In genomic region chr17:1995321-1996242, GRCh38 we compare ENCODE assay signal across 15 cellular contexts. TPM values are rescaled to one million over a fixed set of nuclear protein-coding genes. Genes with fewer than 3 reads are reported as not detected.
DNase-seq lines count a peak whose midpoint lies in the region; ATAC-seq and TF ChIP-seq lines count a peak whose summit lies in the region.
"Had no signal": no experiment of that assay in that cellular context is flagged by ENCODE, and none has a peak within 500 bp of the region (broad histone marks: within the 10 kb centered on the region; RNA-seq: fewer than 3 reads in every experiment).

No MANE protein-coding gene starts in this region.

- no peak for ATAC-seq in stimulated activated naive CD8-positive, alpha-beta T cell treated with anti-CD3 and anti-CD28 coated beads, Interleukin-15, Interleukin-2, amounts not matched to agents 100 U/mL and 50 U/mL, for 24 hours
- no peak for ATAC-seq in GM18870 (IDR thresholded peaks at IDR 0.05; ENCODE audit: unreplicated experiment)
- ATAC-seq: stimulated activated naive CD8-positive, alpha-beta T cell treated with anti-CD3 and anti-CD28 coated beads, Interleukin-15, amount 100 ng/mL, for 72 hours had no signal

- peak; percentile 9 for DNase-seq in AG10803 (ENCODE audit: low read depth)
- peak; percentile 69 for DNase-seq in HuH-7.5 (ENCODE audit: low spot score)
- DNase-seq in cerebellar nuclear complex (lab: John Stamatoyannopoulos, UW) = peak; percentile 36 to 81
- no peak for DNase-seq in nephron progenitor cell
- DNase-seq in chondrocyte (ENCODE audit: low spot score) = no peak
- DNase-seq in brain microvascular endothelial cell = no peak
- DNase-seq in stimulated activated naive CD8-positive, alpha-beta T cell treated with anti-CD3 and anti-CD28 coated beads, Interleukin-15, Interleukin-2, amounts not matched to agents 100 U/mL and 50 U/mL, for 24 hours = no peak
- DNase-seq: activated CD4-positive, alpha-beta T cell treated with anti-CD3 and anti-CD28 coated beads, Interleukin-2, amount 50 U/mL, for 48 hours; HFFc6; stimulated activated naive CD8-positive, alpha-beta T cell treated with anti-CD3 and anti-CD28 coated beads, Interleukin-15, amount 100 ng/mL, for 72 hours had no signal

- peaks cover 37% of the 10 kb centered on the region for H3K27me3 Mint-ChIP-seq in nephron progenitor cell (ENCODE audit: low read depth, poor library complexity)
- H3K27me3 Mint-ChIP-seq in chondrocyte (ENCODE audit: low read depth) = peaks cover 9% of the 10 kb centered on the region

- H3K36me3 Mint-ChIP-seq in nephron progenitor cell (ENCODE audit: low read depth) (no peaks in the 10 kb centered on the region), chondrocyte (ENCODE audit: low read depth) (no peaks in the 10 kb centered on the region)

- peaks cover 67% of the 10 kb centered on the region for H3K4me1 Mint-ChIP-seq in nephron progenitor cell
- H3K4me1 Mint-ChIP-seq in chondrocyte (ENCODE audit: low read depth) = peaks cover 29% of the 10 kb centered on the region

- no peak overlapping the region for H3K4me3 ChIP-seq in AG10803 (ENCODE audit: low read length)
- H3K4me3 ChIP-seq in brain microvascular endothelial cell (ENCODE audit: low read depth, low read length) = no peak overlapping the region
- H3K4me3 ChIP-seq: smooth muscle cell had no signal

- H3K27ac Mint-ChIP-seq in nephron progenitor cell (no peak overlapping the region), chondrocyte (ENCODE audit: unreplicated experiment) (no peak overlapping the region)
- H3K27ac Mint-ChIP-seq: activated T-helper 1 cell treated with anti-CD3 and anti-CD28 coated beads, Interleukin-12 subunit alpha, Interleukin-12 subunit beta, Interleukin-2, Interleukin-4 antibody, amounts not matched to agents 30 ng/mL and 10 ng/mL and 1 ng/mL, durations not matched to agents 14 hours and 24 hours and 36 hours; dendritic cell treated with granulocyte-macrophage colony-stimulating factor and Interleukin-4, amounts not matched to agents 40 ng/mL and 50 ng/mL, for 4 days; HFFc6; stimulated activated naive CD8-positive, alpha-beta T cell treated with anti-CD3 and anti-CD28 coated beads, Interleukin-15, amount 100 ng/mL, for 72 hours had no signal

- H3K9me3 Mint-ChIP-seq in nephron progenitor cell (no peaks in the 10 kb centered on the region), chondrocyte (ENCODE audit: low read depth) (no peaks in the 10 kb centered on the region)
- H3K9me3 Mint-ChIP-seq: activated T-helper 1 cell treated with anti-CD3 and anti-CD28 coated beads, Interleukin-12 subunit alpha, Interleukin-12 subunit beta, Interleukin-2, Interleukin-4 antibody, amounts not matched to agents 30 ng/mL and 10 ng/mL and 1 ng/mL, durations not matched to agents 14 hours and 24 hours and 36 hours; dendritic cell treated with granulocyte-macrophage colony-stimulating factor and Interleukin-4, amounts not matched to agents 40 ng/mL and 50 ng/mL, for 4 days; HFFc6; stimulated activated naive CD8-positive, alpha-beta T cell treated with anti-CD3 and anti-CD28 coated beads, Interleukin-15, amount 100 ng/mL, for 72 hours had no signal

- H3K27ac ChIP-seq in brain microvascular endothelial cell = no peak overlapping the region
- H3K27ac ChIP-seq: neutrophil had no signal

- in situ Hi-C loops in brain microvascular endothelial cell (cut with HindIII; ENCODE audit: low pct_ligation_motif_present, low sequenced_read_pairs) = no loop called here

- no peaks in the 10 kb centered on the region for H3K36me3 ChIP-seq in brain microvascular endothelial cell (replicated peaks)
- H3K36me3 ChIP-seq: neutrophil had no signal

- no peak for TF ChIP-seq CTCF in AG10803 (conservative IDR thresholded peaks at IDR 0.05; ENCODE audit: low read length)
- no peak for TF ChIP-seq CTCF in nephron progenitor cell (IDR thresholded peaks at IDR 0.05)
- TF ChIP-seq CTCF in chondrocyte (IDR thresholded peaks at IDR 0.05) = no peak
- no peak for TF ChIP-seq CTCF in brain microvascular endothelial cell (IDR thresholded peaks at IDR 0.05; ENCODE audit: low read depth, low read length, missing control alignments)

- peak overlapping the region; percentile 9 for H3K4me3 Mint-ChIP-seq in nephron progenitor cell
- no peak overlapping the region for H3K4me3 Mint-ChIP-seq in chondrocyte (ENCODE audit: unreplicated experiment)
- H3K4me3 Mint-ChIP-seq: activated T-helper 1 cell treated with anti-CD3 and anti-CD28 coated beads, Interleukin-12 subunit alpha, Interleukin-12 subunit beta, Interleukin-2, Interleukin-4 antibody, amounts not matched to agents 30 ng/mL and 10 ng/mL and 1 ng/mL, durations not matched to agents 14 hours and 24 hours and 36 hours; dendritic cell treated with granulocyte-macrophage colony-stimulating factor and Interleukin-4, amounts not matched to agents 40 ng/mL and 50 ng/mL, for 4 days; HFFc6; stimulated activated naive CD8-positive, alpha-beta T cell treated with anti-CD3 and anti-CD28 coated beads, Interleukin-15, amount 100 ng/mL, for 72 hours had no signal

- H3K27me3 ChIP-seq in brain microvascular endothelial cell (replicated peaks) = no peaks in the 10 kb centered on the region

RNA-seq across cellular contexts. Expression of gene RTN4RL1, which starts 29.6 kb away (rescaled TPM):
- 0.47 to 0.95 TPM (median 0.68 TPM) in 3 replicates for total RNA-seq in chondrocyte
- total RNA-seq: smooth muscle cell had no signal

RNA-seq across cellular contexts. Expression of gene DPH1, which starts 34.4 kb away (rescaled TPM):
- total RNA-seq in chondrocyte = 29.4 to 43.1 TPM (median 31.3 TPM) in 3 replicates

RNA-seq across cellular contexts. Expression of gene OVCA2, which starts 46.2 kb away (rescaled TPM):
- total RNA-seq in chondrocyte = 26.6 to 30.2 TPM (median 30.1 TPM) in 3 replicates

RNA-seq across cellular contexts. Expression of gene HIC1, which starts 59.3 kb away (rescaled TPM):
- total RNA-seq in chondrocyte = 3.3 to 9.0 TPM (median 8.8 TPM) in 3 replicates

Comparison
In these comparisons a context has a peak if more than half of its experiments do, and no peak if none do; other contexts are left out.
1. DNase-seq: peak in AG10803 (single experiment), HuH-7.5 (single experiment) and cerebellar nuclear complex (2 of 2); none in nephron progenitor cell (single experiment), chondrocyte (single experiment), brain microvascular endothelial cell (single experiment) and stimulated activated naive CD8-positive, alpha-beta T cell treated with anti-CD3 and anti-CD28 coated beads, Interleukin-15, Interleukin-2, amounts not matched to agents 100 U/mL and 50 U/mL, for 24 hours (single experiment).